Comparison of ENCODE assay signal across 1 cellular context in the genomic region with DNA sequence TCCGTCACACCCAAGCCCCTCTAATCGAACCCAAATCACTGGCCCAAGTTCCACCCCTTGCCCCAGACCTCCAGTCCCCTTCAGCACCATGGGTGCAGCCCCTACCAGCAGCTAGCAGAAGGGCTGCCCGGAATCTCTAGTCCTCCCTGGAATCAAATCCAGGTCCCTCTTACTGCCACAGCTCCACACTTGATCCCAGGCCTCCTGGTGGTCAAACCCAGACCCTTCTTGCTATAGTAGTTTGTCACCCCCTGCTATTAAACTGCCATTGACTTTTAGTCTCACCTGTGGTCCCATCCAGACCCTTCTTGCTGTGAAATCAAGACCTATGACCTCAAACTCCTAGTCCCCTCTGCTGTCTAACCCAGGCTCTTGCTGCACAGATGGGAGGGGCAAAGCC.
TF ChIP-seq lines count a peak whose summit lies in the region.

No MANE protein-coding gene starts in this region.

TF ChIP-seq in SK-N-SH treated with all-trans-retinoic acid at 6 μM for 48 hours, 23 proteins besides CTCF, POLR2A, EP300 and RAD21 (continued from another document):
- TF ChIP-seq, protein P1, sequence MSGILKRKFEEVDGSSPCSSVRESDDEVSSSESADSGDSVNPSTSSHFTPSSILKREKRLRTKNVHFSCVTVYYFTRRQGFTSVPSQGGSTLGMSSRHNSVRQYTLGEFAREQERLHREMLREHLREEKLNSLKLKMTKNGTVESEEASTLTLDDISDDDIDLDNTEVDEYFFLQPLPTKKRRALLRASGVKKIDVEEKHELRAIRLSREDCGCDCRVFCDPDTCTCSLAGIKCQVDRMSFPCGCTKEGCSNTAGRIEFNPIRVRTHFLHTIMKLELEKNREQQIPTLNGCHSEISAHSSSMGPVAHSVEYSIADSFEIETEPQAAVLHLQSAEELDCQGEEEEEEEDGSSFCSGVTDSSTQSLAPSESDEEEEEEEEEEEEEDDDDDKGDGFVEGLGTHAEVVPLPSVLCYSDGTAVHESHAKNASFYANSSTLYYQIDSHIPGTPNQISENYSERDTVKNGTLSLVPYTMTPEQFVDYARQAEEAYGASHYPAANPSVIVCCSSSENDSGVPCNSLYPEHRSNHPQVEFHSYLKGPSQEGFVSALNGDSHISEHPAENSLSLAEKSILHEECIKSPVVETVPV (CRISPR knock-in tag; IDR thresholded peaks at IDR 0.05) = no peak
- no peak for TF ChIP-seq ZFP30 (CRISPR knock-in tag; IDR thresholded peaks at IDR 0.05)
